ENCODE assay signal across 7 cellular contexts in the genomic region with DNA sequence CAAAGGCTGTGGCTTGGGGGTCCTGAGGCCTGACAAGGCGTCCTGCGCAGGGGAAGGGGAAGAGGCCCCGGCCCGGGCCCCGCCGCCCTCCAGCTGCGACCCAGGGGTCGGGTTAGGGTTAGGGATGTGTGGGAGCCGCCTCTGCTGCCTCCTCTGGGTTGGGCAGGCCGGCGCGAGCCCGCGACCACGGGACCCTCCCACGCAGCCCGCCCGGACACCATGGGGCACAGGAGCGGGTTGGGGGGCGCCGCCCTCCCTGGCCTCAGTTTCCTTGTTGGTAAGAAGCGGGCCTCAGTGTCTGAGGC. TPM values are rescaled to one million over a fixed set of nuclear protein-coding genes. Genes with fewer than 3 reads are reported as not detected.
DNase-seq lines count a peak whose midpoint lies in the region; ATAC-seq and TF ChIP-seq lines count a peak whose summit lies in the region.

No MANE protein-coding gene starts in this region.

- H3K4ac ChIP-seq in neuronal stem cell (ENCODE audit: low read length): peak overlapping the region; percentile 76

- peak overlapping the region; percentile 56 for H3K14ac ChIP-seq in neuronal stem cell (ENCODE audit: low read length)

- peak overlapping the region; percentile 66 for H2BK5ac ChIP-seq in neuronal stem cell (ENCODE audit: low read length)

- TF ChIP-seq CTCF in epithelial cell of esophagus (IDR thresholded peaks at IDR 0.05; ENCODE audit: insufficient read depth, low read depth, low read length, missing control alignments): no peak

- no peak overlapping the region for H2BK15ac ChIP-seq in neuronal stem cell (ENCODE audit: low read length)

- no peak overlapping the region for H4K91ac ChIP-seq in neuronal stem cell (ENCODE audit: low read depth, low read length, poor library complexity)

- peaks cover 2% of the 10 kb centered on the region for H3K4me1 ChIP-seq in NT2/D1 (ENCODE audit: insufficient read depth, insufficient read length)
- peaks cover 4 to 5% of the 10 kb centered on the region in 2 donors for H3K4me1 ChIP-seq in neuronal stem cell (ENCODE audit: control insufficient read depth in 2 of 2, insufficient read depth in 1 of 2, low read depth in 1 of 2, low read length in 2 of 2)

- no peak overlapping the region for H2BK12ac ChIP-seq in neuronal stem cell (ENCODE audit: low read length)

- peak overlapping the region; percentile 96 for H3K4me2 ChIP-seq in neuronal stem cell (ENCODE audit: insufficient read depth, low read length, poor library complexity, severe bottlenecking)

- no CpG with 5 or more reads among the region's 22 CpGs for WGBS in neuronal stem cell (ENCODE audit: extremely low coverage in 2 of 2, insufficient read length in 2 of 2, insufficient replicate concordance in 1 of 2), 2 donors

- H2AFZ ChIP-seq in neuronal stem cell (ENCODE audit: low read length): peak overlapping the region; percentile 100

- ATAC-seq in GM21390 (IDR thresholded peaks at IDR 0.05; ENCODE audit: unreplicated experiment): peak; percentile 10
- ATAC-seq in HG03469 (IDR thresholded peaks at IDR 0.05; ENCODE audit: unreplicated experiment): no peak

- H4K8ac ChIP-seq in neuronal stem cell (ENCODE audit: low read depth, low read length): no peak overlapping the region

- H3K27ac ChIP-seq in neuronal stem cell (replicated peaks; ENCODE audit: low read length): no peak overlapping the region

- H3K36me3 ChIP-seq in NT2/D1 (ENCODE audit: insufficient read depth, insufficient read length, low read length) (peaks cover 34% of the 10 kb centered on the region), neuronal stem cell (replicated peaks in 1 of 2; ENCODE audit: control insufficient read depth in 2 of 2, insufficient read depth in 2 of 2, low read length in 2 of 2) (peaks cover 15 to 26% of the 10 kb centered on the region in 2 donors)

- H3K23ac ChIP-seq in neuronal stem cell (ENCODE audit: low read depth, low read length, poor library complexity): peak overlapping the region; percentile 73

- no peak overlapping the region for H2BK120ac ChIP-seq in neuronal stem cell (ENCODE audit: low read depth, low read length)

- H3K79me1 ChIP-seq in neuronal stem cell (ENCODE audit: low read depth, low read length): peaks cover 7% of the 10 kb centered on the region

- DNase-seq in NT2/D1 (ENCODE audit: low read depth, low spot score) (no peak), epithelial cell of esophagus (ENCODE audit: low read depth) (no peak), neuronal stem cell (ENCODE audit: low spot score) (no peak), RPMI8226 (no peak)
- no peak for DNase-seq in stimulated activated CD4-positive, alpha-beta T cell treated with anti-CD3 and anti-CD28 coated beads, Interleukin-4, amount 100 ng/mL, for 1 hour

- peak overlapping the region; percentile 90 for H2AK5ac ChIP-seq in neuronal stem cell (ENCODE audit: low read depth, low read length)

- no peaks in the 10 kb centered on the region for H3K27me3 ChIP-seq in NT2/D1 (ENCODE audit: insufficient read depth, insufficient read length)
- no peaks in the 10 kb centered on the region for H3K27me3 ChIP-seq in neuronal stem cell (ENCODE audit: control insufficient read depth in 3 of 3, insufficient read depth in 3 of 3, low read depth in 1 of 3, low read length in 3 of 3)

- H3K18ac ChIP-seq in neuronal stem cell (ENCODE audit: low read length): peak overlapping the region; percentile 90

- H3K9me3 ChIP-seq in NT2/D1 (ENCODE audit: insufficient read depth, low read length) (no peaks in the 10 kb centered on the region), neuronal stem cell (replicated peaks in 1 of 2; ENCODE audit: control insufficient read depth in 2 of 2, insufficient read depth in 1 of 2, low read depth in 1 of 2, low read length in 2 of 2) (no peaks in the 10 kb centered on the region)

- H3K9ac ChIP-seq in NT2/D1 (ENCODE audit: insufficient read length, low read depth): peak overlapping the region; percentile 97
- H3K9ac ChIP-seq in neuronal stem cell (ENCODE audit: low read depth, low read length, poor library complexity): peak overlapping the region; percentile 88

- H3K4me3 ChIP-seq in NT2/D1 (ENCODE audit: insufficient read length, low read depth) (peak overlapping the region; percentile 87), epithelial cell of esophagus (ENCODE audit: low read length) (peak overlapping the region; percentile 76), neuronal stem cell (ENCODE audit: low read length in 2 of 2) (peak overlapping the region; percentile 84 to 94)

RNA-seq across cellular contexts. Expression of a gene that starts 0.4 kb away (rescaled TPM):
- 14.9 TPM for polyA plus RNA-seq in neuronal stem cell (2013, experiment 1 of 2)
- 15.0 TPM for polyA plus RNA-seq in neuronal stem cell (2013, experiment 2 of 2)

RNA-seq across cellular contexts. Expression of a gene that starts 13.5 kb away (rescaled TPM):
- polyA plus RNA-seq in neuronal stem cell (2013, experiment 1 of 2): 5.3 TPM
- 4.6 TPM for polyA plus RNA-seq in neuronal stem cell (2013, experiment 2 of 2)

RNA-seq across cellular contexts. Expression of a gene that starts 14.2 kb away (rescaled TPM):
- polyA plus RNA-seq in neuronal stem cell (2013, experiment 1 of 2): 1.7 TPM
- 1.4 TPM for polyA plus RNA-seq in neuronal stem cell (2013, experiment 2 of 2)

RNA-seq across cellular contexts. Expression of a gene that starts 19.5 kb away (rescaled TPM):
- polyA plus RNA-seq in neuronal stem cell (2013, experiment 1 of 2): 30.9 TPM
- polyA plus RNA-seq in neuronal stem cell (2013, experiment 2 of 2): 29.0 TPM

RNA-seq across cellular contexts. Expression of a gene that starts 20.1 kb away (rescaled TPM):
- 0.33 TPM for polyA plus RNA-seq in neuronal stem cell (2013, experiment 1 of 2)
- 0.43 TPM for polyA plus RNA-seq in neuronal stem cell (2013, experiment 2 of 2)
